ENCODE assay signal across 1 cellular context in genomic region chr4:948936-949300, GRCh38.
TF ChIP-seq lines count a peak whose summit lies in the region.

No MANE protein-coding gene starts in this region.

TF ChIP-seq in GM23338, 12 proteins besides CTCF, POLR2A, EP300 and RAD21 (continued from another document):
- TF ChIP-seq ZNF462 (CRISPR knock-in tag; IDR thresholded peaks at IDR 0.05) (no peak), ZNF331 (CRISPR knock-in tag; IDR thresholded peaks at IDR 0.05; ENCODE audit: low read depth) (no peak), CREB1 (CRISPR knock-in tag; IDR thresholded peaks at IDR 0.05; ENCODE audit: low read depth) (no peak), POLR2AphosphoS5 (IDR thresholded peaks at IDR 0.05; ENCODE audit: low read depth) (no peak), REST (IDR thresholded peaks at IDR 0.05; ENCODE audit: unreplicated experiment) (no peak), EZH2phosphoT487 (IDR thresholded peaks at IDR 0.05; ENCODE audit: unreplicated experiment) (no peak), ETS1 (IDR thresholded peaks at IDR 0.05) (no peak)
